Comparison of ENCODE assay signal across 1 cellular context in the genomic region with DNA sequence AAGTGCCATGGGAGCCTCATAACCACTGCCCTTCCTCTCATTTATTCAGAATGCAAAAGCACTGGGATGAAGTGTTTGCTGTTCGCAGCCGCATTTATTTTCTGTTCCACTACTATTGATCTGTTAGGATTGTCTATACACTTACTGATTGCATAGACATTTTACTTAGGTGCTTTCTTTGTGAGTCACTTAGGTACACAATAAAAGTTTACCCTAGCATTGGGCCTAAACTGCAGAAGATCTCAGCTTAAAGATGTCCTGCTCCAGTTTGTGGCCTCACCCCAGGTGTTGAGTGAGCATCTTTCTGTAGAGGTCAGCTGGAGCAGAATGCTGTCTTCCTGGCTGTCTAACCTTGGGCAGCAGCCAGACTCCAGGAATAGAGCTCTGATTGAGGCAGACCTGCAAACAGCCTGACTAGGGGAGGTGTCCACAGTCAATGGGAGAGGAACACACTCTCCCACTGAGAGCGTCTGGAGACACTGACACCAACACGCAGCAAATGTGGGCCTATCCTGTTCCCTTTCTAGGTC.
TF ChIP-seq lines count a peak whose summit lies in the region.

No MANE protein-coding gene starts in this region.

TF ChIP-seq in HepG2, 621 proteins besides CTCF, POLR2A, EP300 and RAD21 (continued from another document and continues in another):
- TF ChIP-seq, protein P1, sequence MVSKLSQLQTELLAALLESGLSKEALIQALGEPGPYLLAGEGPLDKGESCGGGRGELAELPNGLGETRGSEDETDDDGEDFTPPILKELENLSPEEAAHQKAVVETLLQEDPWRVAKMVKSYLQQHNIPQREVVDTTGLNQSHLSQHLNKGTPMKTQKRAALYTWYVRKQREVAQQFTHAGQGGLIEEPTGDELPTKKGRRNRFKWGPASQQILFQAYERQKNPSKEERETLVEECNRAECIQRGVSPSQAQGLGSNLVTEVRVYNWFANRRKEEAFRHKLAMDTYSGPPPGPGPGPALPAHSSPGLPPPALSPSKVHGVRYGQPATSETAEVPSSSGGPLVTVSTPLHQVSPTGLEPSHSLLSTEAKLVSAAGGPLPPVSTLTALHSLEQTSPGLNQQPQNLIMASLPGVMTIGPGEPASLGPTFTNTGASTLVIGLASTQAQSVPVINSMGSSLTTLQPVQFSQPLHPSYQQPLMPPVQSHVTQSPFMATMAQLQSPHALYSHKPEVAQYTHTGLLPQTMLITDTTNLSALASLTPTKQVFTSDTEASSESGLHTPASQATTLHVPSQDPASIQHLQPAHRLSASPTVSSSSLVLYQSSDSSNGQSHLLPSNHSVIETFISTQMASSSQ (IDR thresholded peaks at IDR 0.05; ENCODE audit: low read depth), result peak; percentile 36; the same call in 1 of the 2 replicates
- TF ChIP-seq, protein P1 (CRISPR knock-in tag; IDR thresholded peaks at IDR 0.05; ENCODE audit: borderline replicate concordance), result no peak
- no peak for TF ChIP-seq ZFP36L1 (CRISPR knock-in tag; IDR thresholded peaks at IDR 0.05)
- 0 out of 2 replicates have a peak, but pooled peaks have one; percentile 45 for TF ChIP-seq MXD4 (CRISPR knock-in tag; IDR thresholded peaks at IDR 0.05)
- no peak for TF ChIP-seq ZSCAN5A (CRISPR knock-in tag; IDR thresholded peaks at IDR 0.05; ENCODE audit: borderline replicate concordance)
- no peak for TF ChIP-seq CENPBD1 (CRISPR knock-in tag; IDR thresholded peaks at IDR 0.05; ENCODE audit: borderline replicate concordance, low read depth)
- peak; percentile 92 for TF ChIP-seq TBX3 (IDR thresholded peaks at IDR 0.05; ENCODE audit: borderline replicate concordance)
- TF ChIP-seq ZNF615 (CRISPR knock-in tag; IDR thresholded peaks at IDR 0.05; ENCODE audit: borderline replicate concordance), result no peak
- TF ChIP-seq POGK (CRISPR knock-in tag; conservative IDR thresholded peaks at IDR 0.05), result peak; percentile 58
- no peak for TF ChIP-seq ZNF839 (CRISPR knock-in tag; IDR thresholded peaks at IDR 0.05; ENCODE audit: borderline replicate concordance)
- no peak for TF ChIP-seq ZIK1 (CRISPR knock-in tag; IDR thresholded peaks at IDR 0.05; ENCODE audit: borderline replicate concordance, low read depth)
- TF ChIP-seq ZNF883 (CRISPR knock-in tag; IDR thresholded peaks at IDR 0.05; ENCODE audit: not compliant biosample characterization), result no peak
- no peak for TF ChIP-seq ZNF354B (CRISPR knock-in tag; IDR thresholded peaks at IDR 0.05)
- TF ChIP-seq RXRA (CRISPR knock-in tag; IDR thresholded peaks at IDR 0.05), result peak; percentile 48; the same call in 1 of the 2 replicates
- no peak for TF ChIP-seq CENPT (CRISPR knock-in tag; IDR thresholded peaks at IDR 0.05; ENCODE audit: low read depth)
- peak; percentile 57; the same call in 1 of the 2 replicates for TF ChIP-seq ZMYM3 (CRISPR knock-in tag; IDR thresholded peaks at IDR 0.05)
- TF ChIP-seq GABPA (IDR thresholded peaks at IDR 0.05; ENCODE audit: low read depth, low read length), result no peak
- TF ChIP-seq GABPA (CRISPR knock-in tag; IDR thresholded peaks at IDR 0.05; ENCODE audit: low read depth), result no peak
- TF ChIP-seq NR3C1 (CRISPR knock-in tag; IDR thresholded peaks at IDR 0.05), result no peak
- no peak for TF ChIP-seq SIN3B (IDR thresholded peaks at IDR 0.05; ENCODE audit: low read length)
- no peak for TF ChIP-seq ZBTB42 (CRISPR knock-in tag; IDR thresholded peaks at IDR 0.05)
- TF ChIP-seq GATA4 (IDR thresholded peaks at IDR 0.05; ENCODE audit: borderline replicate concordance, low read depth), result peak; percentile 55; the same call in 1 of the 2 replicates
- no peak for TF ChIP-seq AHR (CRISPR knock-in tag; IDR thresholded peaks at IDR 0.05)
- no peak for TF ChIP-seq HCFC1 (IDR thresholded peaks at IDR 0.05; ENCODE audit: low read depth, low read length)
- no peak for TF ChIP-seq AGO2 (optimal IDR thresholded peaks at IDR 0.05; ENCODE audit: low read depth, low read length)
- TF ChIP-seq KDM3A (CRISPR knock-in tag; IDR thresholded peaks at IDR 0.05; ENCODE audit: low read depth), result 0 out of 2 replicates have a peak, but pooled peaks have one; percentile 23
- no peak for TF ChIP-seq TEAD3 (CRISPR knock-in tag; optimal IDR thresholded peaks at IDR 0.05; ENCODE audit: borderline replicate concordance)
- no peak for TF ChIP-seq ZNF33B (CRISPR knock-in tag; IDR thresholded peaks at IDR 0.05)
- no peak for TF ChIP-seq TEAD2 (CRISPR knock-in tag; IDR thresholded peaks at IDR 0.05)
- TF ChIP-seq, protein P2, sequence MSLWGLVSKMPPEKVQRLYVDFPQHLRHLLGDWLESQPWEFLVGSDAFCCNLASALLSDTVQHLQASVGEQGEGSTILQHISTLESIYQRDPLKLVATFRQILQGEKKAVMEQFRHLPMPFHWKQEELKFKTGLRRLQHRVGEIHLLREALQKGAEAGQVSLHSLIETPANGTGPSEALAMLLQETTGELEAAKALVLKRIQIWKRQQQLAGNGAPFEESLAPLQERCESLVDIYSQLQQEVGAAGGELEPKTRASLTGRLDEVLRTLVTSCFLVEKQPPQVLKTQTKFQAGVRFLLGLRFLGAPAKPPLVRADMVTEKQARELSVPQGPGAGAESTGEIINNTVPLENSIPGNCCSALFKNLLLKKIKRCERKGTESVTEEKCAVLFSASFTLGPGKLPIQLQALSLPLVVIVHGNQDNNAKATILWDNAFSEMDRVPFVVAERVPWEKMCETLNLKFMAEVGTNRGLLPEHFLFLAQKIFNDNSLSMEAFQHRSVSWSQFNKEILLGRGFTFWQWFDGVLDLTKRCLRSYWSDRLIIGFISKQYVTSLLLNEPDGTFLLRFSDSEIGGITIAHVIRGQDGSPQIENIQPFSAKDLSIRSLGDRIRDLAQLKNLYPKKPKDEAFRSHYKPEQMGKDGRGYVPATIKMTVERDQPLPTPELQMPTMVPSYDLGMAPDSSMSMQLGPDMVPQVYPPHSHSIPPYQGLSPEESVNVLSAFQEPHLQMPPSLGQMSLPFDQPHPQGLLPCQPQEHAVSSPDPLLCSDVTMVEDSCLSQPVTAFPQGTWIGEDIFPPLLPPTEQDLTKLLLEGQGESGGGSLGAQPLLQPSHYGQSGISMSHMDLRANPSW (CRISPR knock-in tag; IDR thresholded peaks at IDR 0.05; ENCODE audit: borderline replicate concordance), result no peak
- no peak for TF ChIP-seq PCBP1 (IDR thresholded peaks at IDR 0.05; ENCODE audit: borderline replicate concordance, low read depth, low read length)
- TF ChIP-seq ZNF350 (CRISPR knock-in tag; IDR thresholded peaks at IDR 0.05; ENCODE audit: borderline replicate concordance, low read depth), result no peak
- no peak for TF ChIP-seq REST (IDR thresholded peaks at IDR 0.05; ENCODE audit: borderline replicate concordance in 1 of 2, low read depth in 1 of 2, low read length in 2 of 2)
- 0 out of 2 replicates have a peak, but pooled peaks have one; percentile 34 for TF ChIP-seq PRDM10 (CRISPR knock-in tag; IDR thresholded peaks at IDR 0.05; ENCODE audit: low read depth)
- peak; percentile 54; the same call in 1 of the 2 replicates for TF ChIP-seq PITX1 (CRISPR knock-in tag; IDR thresholded peaks at IDR 0.05)
- TF ChIP-seq ZNF20 (CRISPR knock-in tag; IDR thresholded peaks at IDR 0.05), result no peak
- no peak for TF ChIP-seq ZNF207 (IDR thresholded peaks at IDR 0.05; ENCODE audit: borderline replicate concordance)
- TF ChIP-seq TCF7 (IDR thresholded peaks at IDR 0.05; ENCODE audit: low read depth), result peak; percentile 87
- TF ChIP-seq ZNF205 (CRISPR knock-in tag; IDR thresholded peaks at IDR 0.05), result 0 out of 2 replicates have a peak, but pooled peaks have one; percentile 73
- no peak for TF ChIP-seq ZNF382 (CRISPR knock-in tag; IDR thresholded peaks at IDR 0.05; ENCODE audit: borderline replicate concordance)
- TF ChIP-seq NFE2L2 (IDR thresholded peaks at IDR 0.05; ENCODE audit: low read length), result no peak
- TF ChIP-seq NFRKB (IDR thresholded peaks at IDR 0.05), result no peak
- peak; percentile 92 for TF ChIP-seq SMARCE1 (IDR thresholded peaks at IDR 0.05; ENCODE audit: borderline replicate concordance)
